Comparison of ENCODE assay signal across 1 cellular context in genomic region chr21:34811368-34811767, GRCh38.
TF ChIP-seq lines count a peak whose summit lies in the region.

No MANE protein-coding gene starts in this region.

TF ChIP-seq in A549, 52 proteins besides CTCF, POLR2A, EP300 and RAD21 (continued from another document):
- TF ChIP-seq MAX (IDR thresholded peaks at IDR 0.05) = no peak
